2 cellular contexts compared by ENCODE assay signal in the genomic region with DNA sequence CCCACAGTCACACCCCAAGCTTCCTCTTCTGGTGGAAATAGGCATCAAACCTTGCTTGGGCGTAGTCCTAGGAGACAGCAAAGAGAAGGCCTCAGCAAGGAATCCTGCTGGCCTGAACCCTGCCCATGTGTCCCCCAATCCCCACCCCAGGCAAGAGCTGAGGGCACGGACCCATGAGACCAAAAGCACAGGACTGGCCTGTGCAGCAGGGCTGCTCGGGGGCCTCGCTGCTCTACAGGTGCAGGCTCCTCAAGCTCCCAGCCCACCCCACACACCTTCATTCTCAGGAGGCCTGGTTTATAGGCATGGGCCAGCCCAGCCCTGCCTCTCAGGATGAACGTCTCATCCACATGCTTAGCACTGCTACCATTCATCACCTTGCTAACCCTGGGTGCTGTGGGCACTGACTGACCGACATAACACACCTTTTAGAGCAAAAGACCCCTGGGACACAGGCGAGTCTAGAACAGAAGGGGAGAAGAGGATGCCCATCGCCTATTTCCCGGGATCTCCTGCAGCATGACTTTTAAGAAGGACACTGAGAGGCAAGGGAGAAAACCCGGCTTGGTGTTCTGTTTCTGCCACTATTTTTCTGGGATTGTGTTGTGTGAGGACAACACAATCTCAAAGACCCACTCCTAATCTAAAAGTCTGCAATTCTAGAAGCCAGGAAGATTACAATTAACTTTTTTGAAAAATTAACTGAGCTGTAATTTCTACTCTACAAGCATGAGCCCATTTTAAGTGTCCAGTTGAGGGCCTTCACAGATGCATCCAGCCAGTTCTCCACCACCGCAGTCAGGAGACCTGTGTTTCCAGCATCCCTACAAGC.
TF ChIP-seq lines count a peak whose summit lies in the region.

No MANE protein-coding gene starts in this region.

TF ChIP-seq in GM12878, 131 proteins besides CTCF, POLR2A, EP300 and RAD21:
- TF ChIP-seq PKNOX1 (IDR thresholded peaks at IDR 0.05) = no peak
- TF ChIP-seq IRF5 (IDR thresholded peaks at IDR 0.05; ENCODE audit: borderline replicate concordance) = no peak
- TF ChIP-seq NR2C2 (IDR thresholded peaks at IDR 0.05; ENCODE audit: borderline replicate concordance, control insufficient read depth, insufficient read length, low read depth) = no peak
- no peak for TF ChIP-seq HDGF (IDR thresholded peaks at IDR 0.05)
- TF ChIP-seq GATAD2B (conservative IDR thresholded peaks at IDR 0.05; ENCODE audit: low read depth) = no peak
- no peak for TF ChIP-seq DPF2 (IDR thresholded peaks at IDR 0.05)
- TF ChIP-seq ZNF274 (IDR thresholded peaks at IDR 0.05; ENCODE audit: insufficient read depth, insufficient read length) = no peak
- TF ChIP-seq, protein P1, sequence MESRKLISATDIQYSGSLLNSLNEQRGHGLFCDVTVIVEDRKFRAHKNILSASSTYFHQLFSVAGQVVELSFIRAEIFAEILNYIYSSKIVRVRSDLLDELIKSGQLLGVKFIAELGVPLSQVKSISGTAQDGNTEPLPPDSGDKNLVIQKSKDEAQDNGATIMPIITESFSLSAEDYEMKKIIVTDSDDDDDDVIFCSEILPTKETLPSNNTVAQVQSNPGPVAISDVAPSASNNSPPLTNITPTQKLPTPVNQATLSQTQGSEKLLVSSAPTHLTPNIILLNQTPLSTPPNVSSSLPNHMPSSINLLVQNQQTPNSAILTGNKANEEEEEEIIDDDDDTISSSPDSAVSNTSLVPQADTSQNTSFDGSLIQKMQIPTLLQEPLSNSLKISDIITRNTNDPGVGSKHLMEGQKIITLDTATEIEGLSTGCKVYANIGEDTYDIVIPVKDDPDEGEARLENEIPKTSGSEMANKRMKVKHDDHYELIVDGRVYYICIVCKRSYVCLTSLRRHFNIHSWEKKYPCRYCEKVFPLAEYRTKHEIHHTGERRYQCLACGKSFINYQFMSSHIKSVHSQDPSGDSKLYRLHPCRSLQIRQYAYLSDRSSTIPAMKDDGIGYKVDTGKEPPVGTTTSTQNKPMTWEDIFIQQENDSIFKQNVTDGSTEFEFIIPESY (IDR thresholded peaks at IDR 0.05) = no peak
- no peak for TF ChIP-seq CBFB (IDR thresholded peaks at IDR 0.05; ENCODE audit: low read depth)
- no peak for TF ChIP-seq CREM (IDR thresholded peaks at IDR 0.05; ENCODE audit: low read depth)
- TF ChIP-seq HCFC1 (IDR thresholded peaks at IDR 0.05; ENCODE audit: low read length) = no peak
- no peak for TF ChIP-seq RFX5 (IDR thresholded peaks at IDR 0.05; ENCODE audit: low read depth, low read length)
- no peak for TF ChIP-seq SIN3A (IDR thresholded peaks at IDR 0.05; ENCODE audit: low read depth, low read length)
- TF ChIP-seq MTA2 (IDR thresholded peaks at IDR 0.05; ENCODE audit: low read depth) = no peak

TF ChIP-seq in neural cell, 6 proteins besides CTCF, POLR2A, EP300 and RAD21:
- TF ChIP-seq POLR2AphosphoS5 (IDR thresholded peaks at IDR 0.05) (no peak), SMC3 (conservative IDR thresholded peaks at IDR 0.05; ENCODE audit: poor library complexity) (no peak), EZH2 (IDR thresholded peaks at IDR 0.05; ENCODE audit: borderline replicate concordance, insufficient read depth, low read length, poor library complexity, severe bottlenecking) (no peak), MXI1 (conservative IDR thresholded peaks at IDR 0.05; ENCODE audit: poor library complexity, severe bottlenecking) (no peak)
- TF ChIP-seq, protein P2, sequence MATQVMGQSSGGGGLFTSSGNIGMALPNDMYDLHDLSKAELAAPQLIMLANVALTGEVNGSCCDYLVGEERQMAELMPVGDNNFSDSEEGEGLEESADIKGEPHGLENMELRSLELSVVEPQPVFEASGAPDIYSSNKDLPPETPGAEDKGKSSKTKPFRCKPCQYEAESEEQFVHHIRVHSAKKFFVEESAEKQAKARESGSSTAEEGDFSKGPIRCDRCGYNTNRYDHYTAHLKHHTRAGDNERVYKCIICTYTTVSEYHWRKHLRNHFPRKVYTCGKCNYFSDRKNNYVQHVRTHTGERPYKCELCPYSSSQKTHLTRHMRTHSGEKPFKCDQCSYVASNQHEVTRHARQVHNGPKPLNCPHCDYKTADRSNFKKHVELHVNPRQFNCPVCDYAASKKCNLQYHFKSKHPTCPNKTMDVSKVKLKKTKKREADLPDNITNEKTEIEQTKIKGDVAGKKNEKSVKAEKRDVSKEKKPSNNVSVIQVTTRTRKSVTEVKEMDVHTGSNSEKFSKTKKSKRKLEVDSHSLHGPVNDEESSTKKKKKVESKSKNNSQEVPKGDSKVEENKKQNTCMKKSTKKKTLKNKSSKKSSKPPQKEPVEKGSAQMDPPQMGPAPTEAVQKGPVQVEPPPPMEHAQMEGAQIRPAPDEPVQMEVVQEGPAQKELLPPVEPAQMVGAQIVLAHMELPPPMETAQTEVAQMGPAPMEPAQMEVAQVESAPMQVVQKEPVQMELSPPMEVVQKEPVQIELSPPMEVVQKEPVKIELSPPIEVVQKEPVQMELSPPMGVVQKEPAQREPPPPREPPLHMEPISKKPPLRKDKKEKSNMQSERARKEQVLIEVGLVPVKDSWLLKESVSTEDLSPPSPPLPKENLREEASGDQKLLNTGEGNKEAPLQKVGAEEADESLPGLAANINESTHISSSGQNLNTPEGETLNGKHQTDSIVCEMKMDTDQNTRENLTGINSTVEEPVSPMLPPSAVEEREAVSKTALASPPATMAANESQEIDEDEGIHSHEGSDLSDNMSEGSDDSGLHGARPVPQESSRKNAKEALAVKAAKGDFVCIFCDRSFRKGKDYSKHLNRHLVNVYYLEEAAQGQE (IDR thresholded peaks at IDR 0.05; ENCODE audit: borderline replicate concordance) = no peak
